In the genomic region with DNA sequence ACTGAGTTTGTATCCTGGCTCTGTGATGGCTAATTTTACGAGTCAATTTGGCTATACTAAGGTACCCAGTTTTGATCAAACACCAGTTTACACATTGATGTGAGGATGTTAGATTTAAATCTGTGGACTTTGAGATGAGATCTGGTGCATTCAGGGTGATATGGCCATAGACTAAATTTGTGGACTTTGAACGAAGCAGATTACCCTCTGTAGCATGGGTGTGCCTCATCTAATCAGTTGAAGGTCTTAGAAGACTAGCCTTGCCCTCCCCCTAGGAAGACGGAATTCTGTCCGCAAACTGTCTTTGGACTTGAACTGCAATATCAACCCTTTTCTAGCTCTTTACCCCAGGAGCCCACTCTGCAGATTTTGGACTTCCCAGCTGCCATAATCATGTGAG, we compare ENCODE assay signal across 28 cellular contexts.
"Had no signal": no experiment of that assay in that cellular context is flagged by ENCODE, and none has a peak within 500 bp of the region (broad histone marks: within the 10 kb centered on the region; RNA-seq: fewer than 3 reads in every experiment).

No MANE protein-coding gene starts in this region.

- FAIRE-seq: pancreas had no signal

- H3K4me1 ChIP-seq: pancreas, psoas muscle, suprapubic skin, testis, uterus had no signal

- DNase-seq: naive thymus-derived CD8-positive, alpha-beta T cell; nephron progenitor cell; nucleus accumbens; pancreas; psoas muscle; right cardiac atrium; right lobe of liver; sigmoid colon; spleen; stimulated activated CD4-positive, alpha-beta T cell treated with anti-CD3 and anti-CD28 coated beads, Interleukin-12 subunit alpha, Interleukin-12 subunit beta, amount 100 ng/mL, for 4 hours; stimulated activated CD4-positive, alpha-beta T cell treated with anti-CD3 and anti-CD28 coated beads, Interleukin-1b, Interleukin-23, amount 100 ng/mL, for 48 hours; stimulated activated CD4-positive, alpha-beta T cell treated with anti-CD3 and anti-CD28 coated beads, Interleukin-4, amount 100 ng/mL, for 1 hour; stimulated activated CD4-positive, alpha-beta T cell treated with anti-CD3 and anti-CD28 coated beads, Interleukin-4, amount 100 ng/mL, for 4 hours; stimulated activated CD8-positive, alpha-beta memory T cell treated with anti-CD3 and anti-CD28 coated beads, Interleukin-4, amount 100 ng/mL, for 48 hours; stimulated activated naive CD4-positive, alpha-beta T cell; stimulated activated naive CD8-positive, alpha-beta T cell treated with anti-CD3 and anti-CD28 coated beads, Interleukin-15, amount 100 ng/mL, for 72 hours; stimulated activated naive CD8-positive, alpha-beta T cell treated with anti-CD3 and anti-CD28 coated beads, Interleukin-15, Interleukin-2, amounts not matched to agents 100 U/mL and 50 U/mL, for 24 hours; substantia nigra; testis; tibial artery; transverse colon; upper lobe of right lung; uterus had no signal

- H3K9me3 ChIP-seq: neutrophil, pancreas, psoas muscle, right lobe of liver, sigmoid colon, spleen, suprapubic skin, testis, tibial artery, transverse colon, upper lobe of right lung, uterus had no signal

- H3K4me3 ChIP-seq: pancreas, psoas muscle, right lobe of liver, sigmoid colon, smooth muscle cell, spleen, suprapubic skin, testis, tibial artery, transverse colon, upper lobe of right lung, uterus had no signal

- ATAC-seq: naive thymus-derived CD8-positive, alpha-beta T cell; natural killer cell treated with Interleukin-12 subunit alpha and Interleukin-12 subunit beta and Interleukin-15 and Interleukin-18, amount 100 ng/mL, for 72 hours; pancreas; psoas muscle; right cardiac atrium; right lobe of liver; stimulated activated memory B cell treated with anti-CD40 and anti-IgM and Interleukin-4, amounts not matched to agents 10 μg/mL and 1 μg/mL and 100 μg/mL, for 72 hours; stimulated activated naive CD8-positive, alpha-beta T cell treated with anti-CD3 and anti-CD28 coated beads, Interleukin-15, amount 100 ng/mL, for 72 hours; stimulated activated naive CD8-positive, alpha-beta T cell treated with anti-CD3 and anti-CD28 coated beads, Interleukin-15, Interleukin-2, amounts not matched to agents 100 U/mL and 50 U/mL, for 24 hours; upper lobe of right lung had no signal

- H3K27me3 ChIP-seq: neutrophil, pancreas, right lobe of liver, sigmoid colon, spleen, suprapubic skin, testis, tibial artery, transverse colon, upper lobe of right lung, uterus had no signal

- H3K4me2 ChIP-seq: smooth muscle cell had no signal

- H3K36me3 ChIP-seq: neutrophil, pancreas, right lobe of liver, sigmoid colon, spleen, suprapubic skin, tibial artery, transverse colon, upper lobe of right lung, uterus had no signal

- H3K27ac ChIP-seq: neutrophil, pancreas, psoas muscle, right lobe of liver, sigmoid colon, spleen, suprapubic skin, testis, tibial artery, transverse colon, upper lobe of right lung, uterus had no signal
